2 cellular contexts compared by ENCODE assay signal in the genomic region with DNA sequence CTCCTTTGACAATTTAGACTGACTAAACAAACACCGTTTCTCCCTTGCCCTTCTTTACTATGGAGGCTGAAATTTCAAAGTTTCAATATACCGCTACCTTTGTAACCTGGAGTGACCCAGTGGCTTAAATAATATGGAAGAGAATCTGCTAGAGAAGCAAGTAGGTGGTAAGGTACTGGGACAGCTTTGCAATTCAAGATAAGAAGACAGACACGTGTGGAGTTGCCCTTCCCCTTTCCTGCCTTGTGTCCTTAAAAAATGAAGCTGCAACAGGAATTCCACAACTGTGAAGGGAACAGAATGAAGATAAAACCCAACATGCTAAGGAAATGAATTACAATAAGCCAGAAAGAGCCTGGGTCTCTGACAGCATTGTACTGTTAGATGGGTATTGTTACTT.
TF ChIP-seq lines count a peak whose summit lies in the region.

No MANE protein-coding gene starts in this region.

TF ChIP-seq in WTC11, 78 proteins besides CTCF, POLR2A, EP300 and RAD21 (continued from another document):
- TF ChIP-seq HMGA2 (CRISPR knock-in tag; IDR thresholded peaks at IDR 0.05): no peak
- TF ChIP-seq, protein P1, sequence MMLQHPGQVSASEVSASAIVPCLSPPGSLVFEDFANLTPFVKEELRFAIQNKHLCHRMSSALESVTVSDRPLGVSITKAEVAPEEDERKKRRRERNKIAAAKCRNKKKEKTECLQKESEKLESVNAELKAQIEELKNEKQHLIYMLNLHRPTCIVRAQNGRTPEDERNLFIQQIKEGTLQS (CRISPR knock-in tag; conservative IDR thresholded peaks at IDR 0.05): no peak
- TF ChIP-seq, protein P2, sequence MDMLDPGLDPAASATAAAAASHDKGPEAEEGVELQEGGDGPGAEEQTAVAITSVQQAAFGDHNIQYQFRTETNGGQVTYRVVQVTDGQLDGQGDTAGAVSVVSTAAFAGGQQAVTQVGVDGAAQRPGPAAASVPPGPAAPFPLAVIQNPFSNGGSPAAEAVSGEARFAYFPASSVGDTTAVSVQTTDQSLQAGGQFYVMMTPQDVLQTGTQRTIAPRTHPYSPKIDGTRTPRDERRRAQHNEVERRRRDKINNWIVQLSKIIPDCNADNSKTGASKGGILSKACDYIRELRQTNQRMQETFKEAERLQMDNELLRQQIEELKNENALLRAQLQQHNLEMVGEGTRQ (CRISPR knock-in tag; IDR thresholded peaks at IDR 0.05): no peak
- no peak for TF ChIP-seq ZNF121 (CRISPR knock-in tag; IDR thresholded peaks at IDR 0.05)
TF ChIP-seq in WTC11: peak in this region for 0.

TF ChIP-seq in HepG2, 621 proteins besides CTCF, POLR2A, EP300 and RAD21:
- TF ChIP-seq, protein P3, sequence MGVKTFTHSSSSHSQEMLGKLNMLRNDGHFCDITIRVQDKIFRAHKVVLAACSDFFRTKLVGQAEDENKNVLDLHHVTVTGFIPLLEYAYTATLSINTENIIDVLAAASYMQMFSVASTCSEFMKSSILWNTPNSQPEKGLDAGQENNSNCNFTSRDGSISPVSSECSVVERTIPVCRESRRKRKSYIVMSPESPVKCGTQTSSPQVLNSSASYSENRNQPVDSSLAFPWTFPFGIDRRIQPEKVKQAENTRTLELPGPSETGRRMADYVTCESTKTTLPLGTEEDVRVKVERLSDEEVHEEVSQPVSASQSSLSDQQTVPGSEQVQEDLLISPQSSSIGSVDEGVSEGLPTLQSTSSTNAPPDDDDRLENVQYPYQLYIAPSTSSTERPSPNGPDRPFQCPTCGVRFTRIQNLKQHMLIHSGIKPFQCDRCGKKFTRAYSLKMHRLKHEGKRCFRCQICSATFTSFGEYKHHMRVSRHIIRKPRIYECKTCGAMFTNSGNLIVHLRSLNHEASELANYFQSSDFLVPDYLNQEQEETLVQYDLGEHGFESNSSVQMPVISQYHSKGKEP (CRISPR knock-in tag; IDR thresholded peaks at IDR 0.05): no peak
- no peak for TF ChIP-seq NBN (conservative IDR thresholded peaks at IDR 0.05)
- TF ChIP-seq, protein P4, sequence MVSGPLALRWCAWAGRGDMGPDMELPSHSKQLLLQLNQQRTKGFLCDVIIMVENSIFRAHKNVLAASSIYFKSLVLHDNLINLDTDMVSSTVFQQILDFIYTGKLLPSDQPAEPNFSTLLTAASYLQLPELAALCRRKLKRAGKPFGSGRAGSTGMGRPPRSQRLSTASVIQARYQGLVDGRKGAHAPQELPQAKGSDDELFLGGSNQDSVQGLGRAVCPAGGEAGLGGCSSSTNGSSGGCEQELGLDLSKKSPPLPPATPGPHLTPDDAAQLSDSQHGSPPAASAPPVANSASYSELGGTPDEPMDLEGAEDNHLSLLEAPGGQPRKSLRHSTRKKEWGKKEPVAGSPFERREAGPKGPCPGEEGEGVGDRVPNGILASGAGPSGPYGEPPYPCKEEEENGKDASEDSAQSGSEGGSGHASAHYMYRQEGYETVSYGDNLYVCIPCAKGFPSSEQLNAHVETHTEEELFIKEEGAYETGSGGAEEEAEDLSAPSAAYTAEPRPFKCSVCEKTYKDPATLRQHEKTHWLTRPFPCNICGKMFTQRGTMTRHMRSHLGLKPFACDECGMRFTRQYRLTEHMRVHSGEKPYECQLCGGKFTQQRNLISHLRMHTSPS (CRISPR knock-in tag; IDR thresholded peaks at IDR 0.05; ENCODE audit: low read depth): no peak
